Comparison of ENCODE assay signal across 1 cellular context in the genomic region with DNA sequence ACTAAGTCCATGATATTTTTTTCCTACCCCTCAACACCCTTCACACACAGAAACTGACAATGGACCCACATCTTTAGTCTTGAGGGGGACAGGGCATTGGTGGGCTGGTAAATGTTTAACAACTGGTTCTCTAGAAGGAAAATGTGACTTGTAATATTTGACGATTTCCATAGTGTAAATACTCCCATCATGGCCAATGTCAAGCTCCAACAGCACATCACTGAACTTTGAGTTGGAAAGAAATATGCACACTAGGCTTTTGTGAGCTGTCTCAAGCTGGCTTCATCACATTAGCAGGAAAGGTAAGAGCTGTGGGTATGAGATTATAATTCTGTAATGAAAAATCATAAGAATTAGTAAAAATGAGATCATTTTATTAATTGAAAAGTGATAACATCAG.
A peak's percentile ranks its signal among the peaks of the same experiment; 100 is the strongest.
TF ChIP-seq lines count a peak whose summit lies in the region.

No MANE protein-coding gene starts in this region.

TF ChIP-seq in HepG2, 621 proteins besides CTCF, POLR2A, EP300 and RAD21 (continued from another document and continues in another):
- TF ChIP-seq ETV5 (CRISPR knock-in tag; IDR thresholded peaks at IDR 0.05; ENCODE audit: borderline replicate concordance): no peak
- TF ChIP-seq EZH2 (conservative IDR thresholded peaks at IDR 0.05; ENCODE audit: low read depth, low read length): no peak
- TF ChIP-seq SNAPC2 (CRISPR knock-in tag; IDR thresholded peaks at IDR 0.05): no peak
- TF ChIP-seq, protein P1, sequence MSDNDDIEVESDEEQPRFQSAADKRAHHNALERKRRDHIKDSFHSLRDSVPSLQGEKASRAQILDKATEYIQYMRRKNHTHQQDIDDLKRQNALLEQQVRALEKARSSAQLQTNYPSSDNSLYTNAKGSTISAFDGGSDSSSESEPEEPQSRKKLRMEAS (IDR thresholded peaks at IDR 0.05): no peak
- TF ChIP-seq ZNF432 (CRISPR knock-in tag; IDR thresholded peaks at IDR 0.05; ENCODE audit: borderline replicate concordance): no peak
- TF ChIP-seq ZNF564 (CRISPR knock-in tag; IDR thresholded peaks at IDR 0.05): no peak
- TF ChIP-seq, protein P2, sequence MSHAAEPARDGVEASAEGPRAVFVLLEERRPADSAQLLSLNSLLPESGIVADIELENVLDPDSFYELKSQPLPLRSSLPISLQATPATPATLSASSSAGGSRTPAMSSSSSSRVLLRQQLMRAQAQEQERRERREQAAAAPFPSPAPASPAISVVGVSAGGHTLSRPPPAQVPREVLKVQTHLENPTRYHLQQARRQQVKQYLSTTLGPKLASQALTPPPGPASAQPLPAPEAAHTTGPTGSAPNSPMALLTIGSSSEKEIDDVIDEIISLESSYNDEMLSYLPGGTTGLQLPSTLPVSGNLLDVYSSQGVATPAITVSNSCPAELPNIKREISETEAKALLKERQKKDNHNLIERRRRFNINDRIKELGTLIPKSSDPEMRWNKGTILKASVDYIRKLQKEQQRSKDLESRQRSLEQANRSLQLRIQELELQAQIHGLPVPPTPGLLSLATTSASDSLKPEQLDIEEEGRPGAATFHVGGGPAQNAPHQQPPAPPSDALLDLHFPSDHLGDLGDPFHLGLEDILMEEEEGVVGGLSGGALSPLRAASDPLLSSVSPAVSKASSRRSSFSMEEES (CRISPR knock-in tag; IDR thresholded peaks at IDR 0.05): no peak
- TF ChIP-seq, protein P3, sequence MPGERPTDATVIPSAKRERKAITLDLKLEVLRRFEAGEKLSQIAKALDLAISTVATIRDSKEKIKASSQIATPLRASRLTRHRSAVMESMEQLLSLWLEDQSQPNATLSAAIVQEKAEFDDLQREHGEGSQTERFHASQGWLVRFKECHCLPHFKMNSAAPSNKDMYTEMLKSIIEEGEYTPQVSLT (CRISPR knock-in tag; IDR thresholded peaks at IDR 0.05; ENCODE audit: borderline replicate concordance, low read depth): no peak
- TF ChIP-seq ZC3H13 (CRISPR knock-in tag; IDR thresholded peaks at IDR 0.05): no peak
- no peak for TF ChIP-seq ZNF317 (CRISPR knock-in tag; IDR thresholded peaks at IDR 0.05)
- TF ChIP-seq ZNF33B (CRISPR knock-in tag; IDR thresholded peaks at IDR 0.05): no peak
- TF ChIP-seq ZNF672 (CRISPR knock-in tag; IDR thresholded peaks at IDR 0.05): no peak
- no peak for TF ChIP-seq NAIF1 (CRISPR knock-in tag; IDR thresholded peaks at IDR 0.05; ENCODE audit: borderline replicate concordance)
- no peak for TF ChIP-seq MATR3 (CRISPR knock-in tag; IDR thresholded peaks at IDR 0.05)
- TF ChIP-seq BCL6 (CRISPR knock-in tag; IDR thresholded peaks at IDR 0.05): peak; percentile 79
- no peak for TF ChIP-seq ZNF761 (CRISPR knock-in tag; conservative IDR thresholded peaks at IDR 0.05)
- TF ChIP-seq FOXA3 (CRISPR knock-in tag; IDR thresholded peaks at IDR 0.05): 0 out of 2 replicates have a peak, but pooled peaks have one; percentile 39
- TF ChIP-seq NFYC (CRISPR knock-in tag; IDR thresholded peaks at IDR 0.05): no peak
- no peak for TF ChIP-seq ZKSCAN1 (IDR thresholded peaks at IDR 0.05; ENCODE audit: low read length)
- TF ChIP-seq ZNF768 (CRISPR knock-in tag; IDR thresholded peaks at IDR 0.05): no peak
- TF ChIP-seq ZNF383 (CRISPR knock-in tag; IDR thresholded peaks at IDR 0.05; ENCODE audit: borderline replicate concordance): no peak
- TF ChIP-seq CHCHD3 (CRISPR knock-in tag; IDR thresholded peaks at IDR 0.05): no peak
- no peak for TF ChIP-seq ZNF335 (CRISPR knock-in tag; IDR thresholded peaks at IDR 0.05)
- no peak for TF ChIP-seq FOXO1 (CRISPR knock-in tag; IDR thresholded peaks at IDR 0.05)
- TF ChIP-seq XBP1 (CRISPR knock-in tag; IDR thresholded peaks at IDR 0.05): no peak
- no peak for TF ChIP-seq CBFB (CRISPR knock-in tag; IDR thresholded peaks at IDR 0.05)
- no peak for TF ChIP-seq PHB2 (IDR thresholded peaks at IDR 0.05; ENCODE audit: partially characterized antibody)
- peak; percentile 23; the same call in 1 of the 2 replicates for TF ChIP-seq HMG20A (CRISPR knock-in tag; IDR thresholded peaks at IDR 0.05; ENCODE audit: borderline replicate concordance)
- TF ChIP-seq, protein P4, sequence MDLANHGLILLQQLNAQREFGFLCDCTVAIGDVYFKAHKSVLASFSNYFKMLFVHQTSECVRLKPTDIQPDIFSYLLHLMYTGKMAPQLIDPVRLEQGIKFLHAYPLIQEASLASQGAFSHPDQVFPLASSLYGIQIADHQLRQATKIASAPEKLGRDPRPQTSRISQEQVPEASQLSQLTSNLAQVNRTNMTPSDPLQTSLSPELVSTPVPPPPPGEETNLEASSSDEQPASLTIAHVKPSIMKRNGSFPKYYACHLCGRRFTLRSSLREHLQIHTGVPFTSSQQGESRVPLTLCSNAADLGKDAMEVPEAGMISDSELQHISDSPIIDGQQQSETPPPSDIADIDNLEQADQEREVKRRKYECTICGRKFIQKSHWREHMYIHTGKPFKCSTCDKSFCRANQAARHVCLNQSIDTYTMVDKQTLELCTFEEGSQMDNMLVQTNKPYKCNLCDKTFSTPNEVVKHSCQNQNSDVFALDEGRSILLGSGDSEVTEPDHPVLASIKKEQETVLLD (CRISPR knock-in tag; IDR thresholded peaks at IDR 0.05; ENCODE audit: low read depth): no peak
- TF ChIP-seq ZNF382 (CRISPR knock-in tag; IDR thresholded peaks at IDR 0.05; ENCODE audit: borderline replicate concordance): no peak
- TF ChIP-seq, protein P5, sequence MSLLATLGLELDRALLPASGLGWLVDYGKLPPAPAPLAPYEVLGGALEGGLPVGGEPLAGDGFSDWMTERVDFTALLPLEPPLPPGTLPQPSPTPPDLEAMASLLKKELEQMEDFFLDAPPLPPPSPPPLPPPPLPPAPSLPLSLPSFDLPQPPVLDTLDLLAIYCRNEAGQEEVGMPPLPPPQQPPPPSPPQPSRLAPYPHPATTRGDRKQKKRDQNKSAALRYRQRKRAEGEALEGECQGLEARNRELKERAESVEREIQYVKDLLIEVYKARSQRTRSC (CRISPR knock-in tag; IDR thresholded peaks at IDR 0.05; ENCODE audit: low read depth): no peak
- no peak for TF ChIP-seq RBM22 (optimal IDR thresholded peaks at IDR 0.05; ENCODE audit: low read length)
- no peak for TF ChIP-seq MEIS1 (CRISPR knock-in tag; IDR thresholded peaks at IDR 0.05; ENCODE audit: borderline replicate concordance)
- TF ChIP-seq, protein P6, sequence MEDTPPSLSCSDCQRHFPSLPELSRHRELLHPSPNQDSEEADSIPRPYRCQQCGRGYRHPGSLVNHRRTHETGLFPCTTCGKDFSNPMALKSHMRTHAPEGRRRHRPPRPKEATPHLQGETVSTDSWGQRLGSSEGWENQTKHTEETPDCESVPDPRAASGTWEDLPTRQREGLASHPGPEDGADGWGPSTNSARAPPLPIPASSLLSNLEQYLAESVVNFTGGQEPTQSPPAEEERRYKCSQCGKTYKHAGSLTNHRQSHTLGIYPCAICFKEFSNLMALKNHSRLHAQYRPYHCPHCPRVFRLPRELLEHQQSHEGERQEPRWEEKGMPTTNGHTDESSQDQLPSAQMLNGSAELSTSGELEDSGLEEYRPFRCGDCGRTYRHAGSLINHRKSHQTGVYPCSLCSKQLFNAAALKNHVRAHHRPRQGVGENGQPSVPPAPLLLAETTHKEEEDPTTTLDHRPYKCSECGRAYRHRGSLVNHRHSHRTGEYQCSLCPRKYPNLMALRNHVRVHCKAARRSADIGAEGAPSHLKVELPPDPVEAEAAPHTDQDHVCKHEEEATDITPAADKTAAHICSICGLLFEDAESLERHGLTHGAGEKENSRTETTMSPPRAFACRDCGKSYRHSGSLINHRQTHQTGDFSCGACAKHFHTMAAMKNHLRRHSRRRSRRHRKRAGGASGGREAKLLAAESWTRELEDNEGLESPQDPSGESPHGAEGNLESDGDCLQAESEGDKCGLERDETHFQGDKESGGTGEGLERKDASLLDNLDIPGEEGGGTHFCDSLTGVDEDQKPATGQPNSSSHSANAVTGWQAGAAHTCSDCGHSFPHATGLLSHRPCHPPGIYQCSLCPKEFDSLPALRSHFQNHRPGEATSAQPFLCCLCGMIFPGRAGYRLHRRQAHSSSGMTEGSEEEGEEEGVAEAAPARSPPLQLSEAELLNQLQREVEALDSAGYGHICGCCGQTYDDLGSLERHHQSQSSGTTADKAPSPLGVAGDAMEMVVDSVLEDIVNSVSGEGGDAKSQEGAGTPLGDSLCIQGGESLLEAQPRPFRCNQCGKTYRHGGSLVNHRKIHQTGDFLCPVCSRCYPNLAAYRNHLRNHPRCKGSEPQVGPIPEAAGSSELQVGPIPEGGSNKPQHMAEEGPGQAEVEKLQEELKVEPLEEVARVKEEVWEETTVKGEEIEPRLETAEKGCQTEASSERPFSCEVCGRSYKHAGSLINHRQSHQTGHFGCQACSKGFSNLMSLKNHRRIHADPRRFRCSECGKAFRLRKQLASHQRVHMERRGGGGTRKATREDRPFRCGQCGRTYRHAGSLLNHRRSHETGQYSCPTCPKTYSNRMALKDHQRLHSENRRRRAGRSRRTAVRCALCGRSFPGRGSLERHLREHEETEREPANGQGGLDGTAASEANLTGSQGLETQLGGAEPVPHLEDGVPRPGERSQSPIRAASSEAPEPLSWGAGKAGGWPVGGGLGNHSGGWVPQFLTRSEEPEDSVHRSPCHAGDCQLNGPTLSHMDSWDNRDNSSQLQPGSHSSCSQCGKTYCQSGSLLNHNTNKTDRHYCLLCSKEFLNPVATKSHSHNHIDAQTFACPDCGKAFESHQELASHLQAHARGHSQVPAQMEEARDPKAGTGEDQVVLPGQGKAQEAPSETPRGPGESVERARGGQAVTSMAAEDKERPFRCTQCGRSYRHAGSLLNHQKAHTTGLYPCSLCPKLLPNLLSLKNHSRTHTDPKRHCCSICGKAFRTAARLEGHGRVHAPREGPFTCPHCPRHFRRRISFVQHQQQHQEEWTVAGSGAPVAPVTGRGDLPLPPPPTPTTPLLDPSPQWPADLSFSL (CRISPR knock-in tag; IDR thresholded peaks at IDR 0.05): no peak
- TF ChIP-seq FOXK2 (IDR thresholded peaks at IDR 0.05): no peak
- no peak for TF ChIP-seq ZNF670 (CRISPR knock-in tag; IDR thresholded peaks at IDR 0.05; ENCODE audit: borderline replicate concordance)
- TF ChIP-seq ZNF274 (CRISPR knock-in tag; IDR thresholded peaks at IDR 0.05): no peak
- TF ChIP-seq ASH2L (IDR thresholded peaks at IDR 0.05; ENCODE audit: insufficient read length, low read depth, low read length): no peak
- TF ChIP-seq, protein P7, sequence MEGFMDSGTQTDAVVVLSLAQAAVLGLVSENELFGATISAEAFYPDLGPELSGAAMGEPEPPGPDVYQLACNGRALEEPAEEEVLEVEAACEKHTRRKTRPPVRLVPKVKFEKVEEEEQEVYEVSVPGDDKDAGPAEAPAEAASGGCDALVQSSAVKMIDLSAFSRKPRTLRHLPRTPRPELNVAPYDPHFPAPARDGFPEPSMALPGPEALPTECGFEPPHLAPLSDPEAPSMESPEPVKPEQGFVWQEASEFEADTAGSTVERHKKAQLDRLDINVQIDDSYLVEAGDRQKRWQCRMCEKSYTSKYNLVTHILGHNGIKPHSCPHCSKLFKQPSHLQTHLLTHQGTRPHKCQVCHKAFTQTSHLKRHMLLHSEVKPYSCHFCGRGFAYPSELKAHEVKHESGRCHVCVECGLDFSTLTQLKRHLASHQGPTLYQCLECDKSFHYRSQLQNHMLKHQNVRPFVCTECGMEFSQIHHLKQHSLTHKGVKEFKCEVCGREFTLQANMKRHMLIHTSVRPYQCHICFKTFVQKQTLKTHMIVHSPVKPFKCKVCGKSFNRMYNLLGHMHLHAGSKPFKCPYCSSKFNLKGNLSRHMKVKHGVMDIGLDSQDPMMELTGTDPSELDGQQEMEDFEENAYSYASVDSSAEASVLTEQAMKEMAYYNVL (CRISPR knock-in tag; IDR thresholded peaks at IDR 0.05; ENCODE audit: borderline replicate concordance): no peak
- TF ChIP-seq MAFK (conservative IDR thresholded peaks at IDR 0.05 in 1 of 2, IDR thresholded peaks at IDR 0.05 in 1 of 2; ENCODE audit: low read length in 2 of 2): peak; percentile 61 to 76; a peak in 3 of 4 replicates
- no peak for TF ChIP-seq PPARG (CRISPR knock-in tag; conservative IDR thresholded peaks at IDR 0.05)
- TF ChIP-seq HOXA3 (CRISPR knock-in tag; IDR thresholded peaks at IDR 0.05): no peak
- TF ChIP-seq ZNF629 (CRISPR knock-in tag; conservative IDR thresholded peaks at IDR 0.05): no peak
- TF ChIP-seq ZNF75D (CRISPR knock-in tag; IDR thresholded peaks at IDR 0.05; ENCODE audit: borderline replicate concordance): no peak
- TF ChIP-seq, protein P8, sequence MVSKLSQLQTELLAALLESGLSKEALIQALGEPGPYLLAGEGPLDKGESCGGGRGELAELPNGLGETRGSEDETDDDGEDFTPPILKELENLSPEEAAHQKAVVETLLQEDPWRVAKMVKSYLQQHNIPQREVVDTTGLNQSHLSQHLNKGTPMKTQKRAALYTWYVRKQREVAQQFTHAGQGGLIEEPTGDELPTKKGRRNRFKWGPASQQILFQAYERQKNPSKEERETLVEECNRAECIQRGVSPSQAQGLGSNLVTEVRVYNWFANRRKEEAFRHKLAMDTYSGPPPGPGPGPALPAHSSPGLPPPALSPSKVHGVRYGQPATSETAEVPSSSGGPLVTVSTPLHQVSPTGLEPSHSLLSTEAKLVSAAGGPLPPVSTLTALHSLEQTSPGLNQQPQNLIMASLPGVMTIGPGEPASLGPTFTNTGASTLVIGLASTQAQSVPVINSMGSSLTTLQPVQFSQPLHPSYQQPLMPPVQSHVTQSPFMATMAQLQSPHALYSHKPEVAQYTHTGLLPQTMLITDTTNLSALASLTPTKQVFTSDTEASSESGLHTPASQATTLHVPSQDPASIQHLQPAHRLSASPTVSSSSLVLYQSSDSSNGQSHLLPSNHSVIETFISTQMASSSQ (IDR thresholded peaks at IDR 0.05; ENCODE audit: low read depth): 0 out of 2 replicates have a peak, but pooled peaks have one; percentile 28
- TF ChIP-seq, protein P8 (CRISPR knock-in tag; IDR thresholded peaks at IDR 0.05; ENCODE audit: borderline replicate concordance): peak; percentile 45; the same call in 1 of the 2 replicates
- no peak for TF ChIP-seq RCOR2 (CRISPR knock-in tag; IDR thresholded peaks at IDR 0.05)
- no peak for TF ChIP-seq RORA (CRISPR knock-in tag; IDR thresholded peaks at IDR 0.05)
- TF ChIP-seq ZMYM4 (CRISPR knock-in tag; IDR thresholded peaks at IDR 0.05): peak; percentile 70
- no peak for TF ChIP-seq NONO (IDR thresholded peaks at IDR 0.05)
- 0 out of 2 replicates have a peak, but pooled peaks have one; percentile 27 for TF ChIP-seq NONO (CRISPR knock-in tag; conservative IDR thresholded peaks at IDR 0.05)
- TF ChIP-seq PITX1 (CRISPR knock-in tag; IDR thresholded peaks at IDR 0.05): no peak
- no peak for TF ChIP-seq ZNF746 (CRISPR knock-in tag; IDR thresholded peaks at IDR 0.05)
